ENCODE assay signal across 22 cellular contexts in genomic region chr10:131663411-131663810, GRCh38.
A peak's percentile ranks its signal among the peaks of the same experiment; 100 is the strongest.
DNase-seq lines count a peak whose midpoint lies in the region; ATAC-seq, FAIRE-seq and TF ChIP-seq lines count a peak whose summit lies in the region.
"Had no signal": no experiment of that assay in that cellular context is flagged by ENCODE, and none has a peak within 500 bp of the region (broad histone marks: within the 10 kb centered on the region; RNA-seq: fewer than 3 reads in every experiment).

No MANE protein-coding gene starts in this region.

- H2BK5ac ChIP-seq in H1 (ENCODE audit: low read depth, low read length), result no peak overlapping the region
- no peak overlapping the region for H2BK5ac ChIP-seq in trophoblast cell (ENCODE audit: low read depth, low read length, poor library complexity)

- peak overlapping the region; percentile 39; the same call in 1 of the 2 replicates for H2BK12ac ChIP-seq in H1 (ENCODE audit: low read depth, low read length)
- no peak overlapping the region for H2BK12ac ChIP-seq in trophoblast cell (ENCODE audit: low read length)

- CTCF ChIA-PET in H1 (lab: Charles Lee; ENCODE audit: partially characterized antibody), result interaction anchor here (0.6 kb wide), 1 partner anchor 797 kb away, joined by 3 read pairs; no protein-coding TSS in a partner anchor

- H2BK120ac ChIP-seq in H1 (replicated peaks; ENCODE audit: low read depth, low read length) (no peak overlapping the region), trophoblast cell (ENCODE audit: insufficient read depth, low read length, poor library complexity) (no peak overlapping the region)

- H3K23ac ChIP-seq in H1 (ENCODE audit: insufficient read length) (no peak overlapping the region), trophoblast cell (ENCODE audit: low read length) (no peak overlapping the region)

- H4K20me1 ChIP-seq in H1 (replicated peaks in 1 of 2; ENCODE audit: control insufficient read depth in 1 of 2, insufficient read depth in 2 of 2, low read length in 2 of 2), result no peaks in the 10 kb centered on the region

- intact Hi-C loops in cardiac septum (cut with DNase I), result no loop called here
- intact Hi-C loops in Right ventricle myocardium inferior (cut with DNase I), result no loop called here
- intact Hi-C loops in upper lobe of right lung (cut with DNase I), result no loop called here

- H3K4me3 ChIP-seq in H1 (ENCODE audit: extremely low read depth in 1 of 4, insufficient read depth in 2 of 4, low read depth in 3 of 4, low read length in 4 of 4), result no peak overlapping the region
- no peak overlapping the region for H3K4me3 ChIP-seq in upper lobe of right lung
- H3K4me3 ChIP-seq in trophoblast cell (ENCODE audit: low read depth, low read length), result no peak overlapping the region
- H3K4me3 ChIP-seq: PC-9 had no signal

- no peaks in the 10 kb centered on the region for H3K23me2 ChIP-seq in H1 (ENCODE audit: low read depth, low read length)

- POLR2A ChIA-PET in H1 (lab: Charles Lee; ENCODE audit: partially characterized antibody), result no interaction called here

- ATAC-seq in Right ventricle myocardium inferior (no peak), upper lobe of right lung (no peak)

- H4K91ac ChIP-seq in H1 (replicated peaks; ENCODE audit: insufficient read length, low read length) (no peak overlapping the region), trophoblast cell (ENCODE audit: low read depth, low read length) (no peak overlapping the region)

- no peak overlapping the region for H2BK20ac ChIP-seq in H1 (ENCODE audit: low read length)

- H4K5ac ChIP-seq in H1 (ENCODE audit: insufficient read length, low read depth, low read length), result no peak overlapping the region

- peak; percentile 54 for DNase-seq in cardiac septum (ENCODE audit: low spot score)
- DNase-seq in Right ventricle myocardium inferior (ENCODE audit: missing footprints), result no peak
- peak; percentile 93 for DNase-seq in NCI-H2171 treated with DMSO at 0.1 percent for 48 hours (lab: John Stamatoyannopoulos, UW)
- DNase-seq in H1 (ENCODE audit: low read depth in 1 of 2, low spot score in 2 of 2), result no peak
- peak; percentile 20 for DNase-seq in upper lobe of right lung
- DNase-seq in amniotic stem cell (lab: John Stamatoyannopoulos, UW), result no peak
- DNase-seq in trophoblast cell, result no peak
- no peak for DNase-seq in activated CD4-positive, CD25-positive, alpha-beta regulatory T cell treated with anti-CD3 and anti-CD28 coated beads, Interleukin-2, amount 50 U/mL, for 72 hours
- DNase-seq: BE2C; CD4-positive, CD25-positive, alpha-beta regulatory T cell; COR-L47; GF-D8; HFFc6; Kasumi-1; NCI-H1694; NCI-H2081 treated with DMSO at 0.1 percent for 48 hours; NCI-H226; NCI-H526 treated with DMSO at 0.1 percent for 48 hours; PC-9; SIG-M5; SK-N-SH had no signal

- H3K56ac ChIP-seq in H1 (replicated peaks; ENCODE audit: insufficient read length, low read depth, low read length), result no peak overlapping the region

- H4K12ac ChIP-seq in trophoblast cell (ENCODE audit: low read depth, low read length), result no peak overlapping the region

- H3K4me2 ChIP-seq in H1 (ENCODE audit: insufficient read depth in 1 of 2, low read depth in 2 of 2, low read length in 2 of 2) (no peak overlapping the region), trophoblast cell (ENCODE audit: low read length) (no peak overlapping the region)
- H3K4me2 ChIP-seq: PC-9, SK-N-SH had no signal

- TF ChIP-seq POLR2A in H1 (IDR thresholded peaks at IDR 0.05; ENCODE audit: control extremely low read depth in 1 of 2, low read depth in 2 of 2, low read length in 2 of 2), result no peak

- H3K9ac ChIP-seq in H1 (replicated peaks in 1 of 4; ENCODE audit: extremely low read depth in 1 of 4, low read depth in 3 of 4, low read length in 3 of 4) (no peak overlapping the region), trophoblast cell (ENCODE audit: low read length) (no peak overlapping the region)
- H3K9ac ChIP-seq: SK-N-SH had no signal

- H3K4me1 ChIP-seq in H1 (replicated peaks in 1 of 4; ENCODE audit: control insufficient read depth in 3 of 4, insufficient read depth in 4 of 4, low read length in 3 of 4) (no peaks in the 10 kb centered on the region), upper lobe of right lung (no peaks in the 10 kb centered on the region), trophoblast cell (ENCODE audit: control insufficient read depth in 1 of 2, insufficient read depth in 2 of 2, low read length in 2 of 2) (no peaks in the 10 kb centered on the region)
- H3K4me1 ChIP-seq: BE2C had no signal

- H3K4ac ChIP-seq in H1 (replicated peaks; ENCODE audit: insufficient read length, low read depth, low read length), result no peak overlapping the region
- no peak overlapping the region for H3K4ac ChIP-seq in trophoblast cell (ENCODE audit: low read depth, low read length)

- H2AFZ ChIP-seq in H1 (ENCODE audit: low read length) (no peak overlapping the region), trophoblast cell (ENCODE audit: insufficient read depth, low read length, poor library complexity) (no peak overlapping the region)
- H2AFZ ChIP-seq: PC-9 had no signal

- TF ChIP-seq CTCF in H1 (IDR thresholded peaks at IDR 0.05; ENCODE audit: control extremely low read depth in 1 of 3, insufficient read depth in 1 of 3, low read depth in 1 of 3, low read length in 3 of 3) (no peak), upper lobe of right lung (IDR thresholded peaks at IDR 0.05) (no peak)

- H3K79me2 ChIP-seq in H1 (ENCODE audit: control insufficient read depth in 1 of 2, insufficient read depth in 2 of 2, low read length in 2 of 2) (no peaks in the 10 kb centered on the region), trophoblast cell (ENCODE audit: control insufficient read depth, insufficient read depth, low read length, poor library complexity) (no peaks in the 10 kb centered on the region)

- H3K18ac ChIP-seq in H1 (ENCODE audit: extremely low read depth, low read length) (peak overlapping the region; percentile 24; the same call in 1 of the 2 replicates), trophoblast cell (ENCODE audit: low read length) (no peak overlapping the region)

- H3K9me3 ChIP-seq in H1 (ENCODE audit: insufficient read depth in 2 of 2, low read depth in 1 of 2, low read length in 1 of 2) (peaks cover 6 to 8% of the 10 kb centered on the region in 2 experiments; a peak in 3 of 4 replicates), upper lobe of right lung (no peaks in the 10 kb centered on the region), trophoblast cell (ENCODE audit: insufficient read depth, low read depth, low read length) (peaks cover 6% of the 10 kb centered on the region)
- H3K9me3 ChIP-seq: BE2C, SK-N-SH had no signal

- H3K27me3 ChIP-seq in H1 (replicated peaks in 1 of 4; ENCODE audit: control insufficient read depth in 3 of 4, extremely low read depth in 1 of 4, insufficient read depth in 3 of 4, low read length in 3 of 4), result no peaks in the 10 kb centered on the region; a peak in 1 of 7 replicates
- no peaks in the 10 kb centered on the region for H3K27me3 ChIP-seq in upper lobe of right lung
- H3K27me3 ChIP-seq in trophoblast cell (ENCODE audit: insufficient read depth, low read length), result no peaks in the 10 kb centered on the region
- H3K27me3 ChIP-seq: BE2C had no signal

- no peak for FAIRE-seq in H1 (lab: Jason Lieb, UNC)

- H4K8ac ChIP-seq in H1 (ENCODE audit: extremely low read depth, insufficient read depth, low read length) (no peak overlapping the region), trophoblast cell (ENCODE audit: low read depth, low read length) (no peak overlapping the region)

- H2AK5ac ChIP-seq in H1 (ENCODE audit: low read depth, low read length), result 0 out of 2 replicates have a peak overlapping the region, but pooled peaks have one; percentile 53
- H2AK5ac ChIP-seq in trophoblast cell (ENCODE audit: low read length), result no peak overlapping the region

- H3K36me3 ChIP-seq in H1 (ENCODE audit: control insufficient read depth in 2 of 4, insufficient read depth in 4 of 4, low read length in 3 of 4) (no peaks in the 10 kb centered on the region), upper lobe of right lung (no peaks in the 10 kb centered on the region), trophoblast cell (ENCODE audit: control insufficient read depth in 1 of 2, insufficient read depth in 2 of 2, low read length in 2 of 2) (no peaks in the 10 kb centered on the region)
- H3K36me3 ChIP-seq: BE2C had no signal

- H3K14ac ChIP-seq in H1 (ENCODE audit: insufficient read length), result no peak overlapping the region
- no peak overlapping the region for H3K14ac ChIP-seq in trophoblast cell (ENCODE audit: low read length)

- no peak for TF ChIP-seq EP300 in H1 (IDR thresholded peaks at IDR 0.05; ENCODE audit: borderline replicate concordance in 1 of 2, low read depth in 2 of 2, low read length in 2 of 2)

- TF ChIP-seq RAD21 in H1 (IDR thresholded peaks at IDR 0.05 in 1 of 2, conservative IDR thresholded peaks at IDR 0.05 in 1 of 2; ENCODE audit: low read depth in 2 of 2, low read length in 2 of 2), result 0 out of 4 replicates have a peak, but pooled peaks of 1 of the 2 experiments have one; percentile 2

- H2BK15ac ChIP-seq in H1 (ENCODE audit: low read length), result no peak overlapping the region

- H3K27ac ChIP-seq in H1 (ENCODE audit: low read depth, low read length) (no peak overlapping the region), upper lobe of right lung (no peak overlapping the region), trophoblast cell (ENCODE audit: low read depth, low read length) (no peak overlapping the region)
- H3K27ac ChIP-seq: PC-9, RWPE1 had no signal

- H3K79me1 ChIP-seq in H1 (ENCODE audit: low read depth, low read length), result no peaks in the 10 kb centered on the region
- no peaks in the 10 kb centered on the region for H3K79me1 ChIP-seq in trophoblast cell (ENCODE audit: low read length)

- 97% methylated on average over 4 of the region's 4 CpGs; no CpG with 5 or more reads in 1 of the 2 experiments for WGBS in H1 (ENCODE audit: extremely low coverage in 1 of 2, insufficient coverage in 1 of 2, insufficient read length in 1 of 2, insufficient replicate concordance in 2 of 2, low coverage in 1 of 2, low lambda C conversion rate in 2 of 2, missing lambda C conversion rate in 1 of 2), 2 experiments
- WGBS in trophoblast cell (ENCODE audit: extremely low coverage, insufficient coverage, insufficient read length), result no CpG with 5 or more reads among the region's 4 CpGs

TF ChIP-seq in H1, 55 proteins besides CTCF, POLR2A, EP300 and RAD21:
- TF ChIP-seq BACH1 (IDR thresholded peaks at IDR 0.05; ENCODE audit: low read length) (no peak), JUN (IDR thresholded peaks at IDR 0.05; ENCODE audit: low read depth, low read length) (no peak), CEBPB (IDR thresholded peaks at IDR 0.05; ENCODE audit: low read depth, low read length) (no peak), HDAC6 (IDR thresholded peaks at IDR 0.05; ENCODE audit: low read depth, low read length) (no peak), NANOG (IDR thresholded peaks at IDR 0.05; ENCODE audit: insufficient read depth, low read depth, low read length, poor library complexity, severe bottlenecking) (no peak), CHD1 (IDR thresholded peaks at IDR 0.05; ENCODE audit: low read depth, low read length) (no peak)
TF ChIP-seq in H1: peak in this region for 0.

Comparison
In these comparisons a context has a peak if more than half of its experiments do, and no peak if none do; other contexts are left out.
1. DNase-seq: peak in cardiac septum (single experiment), NCI-H2171 treated with DMSO at 0.1 percent for 48 hours (single experiment) and upper lobe of right lung (single experiment); none in Right ventricle myocardium inferior (single experiment), H1 (0 of 2), amniotic stem cell (single experiment), trophoblast cell (0 of 2) and activated CD4-positive, CD25-positive, alpha-beta regulatory T cell treated with anti-CD3 and anti-CD28 coated beads, Interleukin-2, amount 50 U/mL, for 72 hours (single experiment).